29 cellular contexts compared by ENCODE assay signal in genomic region chr3:5606884-5607472, GRCh38.
"Had no signal": no experiment of that assay in that cellular context is flagged by ENCODE, and none has a peak within 500 bp of the region (broad histone marks: within the 10 kb centered on the region; RNA-seq: fewer than 3 reads in every experiment).

No MANE protein-coding gene starts in this region.

- H3K9me3 ChIP-seq: neutrophil, pancreas, prostate gland, right lobe of liver, sigmoid colon, testis, tibial artery, upper lobe of right lung, uterus had no signal

- H3K4me1 ChIP-seq: pancreas, prostate gland, right atrium auricular region, right lobe of liver, sigmoid colon, stomach, suprapubic skin, testis, tibial artery, transverse colon, upper lobe of right lung, uterus had no signal

- H3K4me1 Mint-ChIP-seq: naive thymus-derived CD8-positive, alpha-beta T cell; nephron progenitor cell; neural crest cell; stimulated activated effector memory CD8-positive, alpha-beta T cell treated with anti-CD3 and anti-CD28 coated beads, Interleukin-12 subunit alpha, Interleukin-12 subunit beta, amount 100 ng/mL, for 72 hours had no signal

- H3K27ac Mint-ChIP-seq: naive thymus-derived CD8-positive, alpha-beta T cell; natural killer cell treated with Interleukin-12 subunit alpha and Interleukin-12 subunit beta and Interleukin-15 and Interleukin-18, amount 100 ng/mL, for 72 hours; nephron progenitor cell; stimulated activated effector memory CD8-positive, alpha-beta T cell treated with anti-CD3 and anti-CD28 coated beads, Interleukin-12 subunit alpha, Interleukin-12 subunit beta, amount 100 ng/mL, for 72 hours; stimulated activated naive B cell treated with anti-CD40 and anti-IgM and Interleukin-4, amounts not matched to agents 10 μg/mL and 1 μg/mL and 100 μg/mL, for 72 hours; stimulated activated naive CD8-positive, alpha-beta T cell treated with anti-CD3 and anti-CD28 coated beads, Interleukin-15, Interleukin-2, amounts not matched to agents 100 ng/mL and 50 ng/mL, for 24 hours; type B pancreatic cell had no signal

- ATAC-seq: naive thymus-derived CD8-positive, alpha-beta T cell; natural killer cell treated with Interleukin-12 subunit alpha and Interleukin-12 subunit beta and Interleukin-15 and Interleukin-18, amount 100 ng/mL, for 72 hours; pancreas; right lobe of liver; stimulated activated effector memory CD8-positive, alpha-beta T cell treated with anti-CD3 and anti-CD28 coated beads, Interleukin-12 subunit alpha, Interleukin-12 subunit beta, amount 100 ng/mL, for 72 hours; upper lobe of right lung had no signal

- H3K4me3 ChIP-seq: pancreas, prostate gland, right atrium auricular region, right lobe of liver, sigmoid colon, stomach, suprapubic skin, testis, tibial artery, transverse colon, upper lobe of right lung, uterus had no signal

- DNase-seq: naive thymus-derived CD8-positive, alpha-beta T cell; nephron progenitor cell; nucleus accumbens; pancreas; retina; right lobe of liver; sigmoid colon; small intestine; stimulated activated CD4-positive, alpha-beta T cell treated with anti-CD3 and anti-CD28 coated beads, Interleukin-15, amount 100 ng/mL, for 24 hours; stimulated activated CD4-positive, alpha-beta T cell treated with anti-CD3 and anti-CD28 coated beads, Interleukin-2, amount 100 ng/mL, for 24 hours; stimulated activated CD4-positive, alpha-beta T cell treated with anti-CD3 and anti-CD28 coated beads, Interleukin-2, amount 100 ng/mL, for 48 hours; stimulated activated CD4-positive, alpha-beta T cell treated with anti-CD3 and anti-CD28 coated beads, Interleukin-4, amount 100 ng/mL, for 24 hours; stimulated activated naive B cell treated with anti-CD40 and anti-IgM and Interleukin-4, amounts not matched to agents 10 μg/mL and 1 μg/mL and 100 μg/mL, for 72 hours; stimulated activated naive CD4-positive, alpha-beta T cell treated with Interleukin-2 at 50 U/mL for 16 hours; stomach; testis; tibial artery; transverse colon; upper lobe of right lung; uterus had no signal

- FAIRE-seq: pancreas, small intestine had no signal

- H3K27me3 ChIP-seq: neutrophil, pancreas, right atrium auricular region, right lobe of liver, sigmoid colon, stomach, suprapubic skin, testis, tibial artery, transverse colon, upper lobe of right lung, uterus had no signal

- H3K36me3 Mint-ChIP-seq: stimulated activated effector memory CD8-positive, alpha-beta T cell treated with anti-CD3 and anti-CD28 coated beads, Interleukin-12 subunit alpha, Interleukin-12 subunit beta, amount 100 ng/mL, for 72 hours; type B pancreatic cell had no signal

- H3K27me3 Mint-ChIP-seq: natural killer cell treated with Interleukin-12 subunit alpha and Interleukin-12 subunit beta and Interleukin-15 and Interleukin-18, amount 100 ng/mL, for 72 hours; stimulated activated naive B cell treated with anti-CD40 and anti-IgM and Interleukin-4, amounts not matched to agents 10 μg/mL and 1 μg/mL and 100 μg/mL, for 72 hours; stimulated activated naive CD8-positive, alpha-beta T cell treated with anti-CD3 and anti-CD28 coated beads, Interleukin-15, Interleukin-2, amounts not matched to agents 100 ng/mL and 50 ng/mL, for 24 hours; type B pancreatic cell had no signal

- H3K4me3 Mint-ChIP-seq: naive thymus-derived CD8-positive, alpha-beta T cell; natural killer cell treated with Interleukin-12 subunit alpha and Interleukin-12 subunit beta and Interleukin-15 and Interleukin-18, amount 100 ng/mL, for 72 hours; nephron progenitor cell; neural crest cell; stimulated activated effector memory CD8-positive, alpha-beta T cell treated with anti-CD3 and anti-CD28 coated beads, Interleukin-12 subunit alpha, Interleukin-12 subunit beta, amount 100 ng/mL, for 72 hours; stimulated activated naive B cell treated with anti-CD40 and anti-IgM and Interleukin-4, amounts not matched to agents 10 μg/mL and 1 μg/mL and 100 μg/mL, for 72 hours; stimulated activated naive CD8-positive, alpha-beta T cell treated with anti-CD3 and anti-CD28 coated beads, Interleukin-15, Interleukin-2, amounts not matched to agents 100 ng/mL and 50 ng/mL, for 24 hours; type B pancreatic cell had no signal

- H3K36me3 ChIP-seq: neutrophil, pancreas, prostate gland, right atrium auricular region, right lobe of liver, sigmoid colon, stomach, suprapubic skin, tibial artery, transverse colon, upper lobe of right lung, uterus had no signal

- H3K27ac ChIP-seq: neutrophil, pancreas, prostate gland, right atrium auricular region, right lobe of liver, sigmoid colon, stomach, suprapubic skin, testis, tibial artery, transverse colon, upper lobe of right lung, uterus had no signal
